12 cellular contexts compared by ENCODE assay signal in genomic region chr14:31926652-31927347, GRCh38.
DNase-seq lines count a peak whose midpoint lies in the region; ATAC-seq and TF ChIP-seq lines count a peak whose summit lies in the region.
"Had no signal": no experiment of that assay in that cellular context is flagged by ENCODE, and none has a peak within 500 bp of the region (broad histone marks: within the 10 kb centered on the region; RNA-seq: fewer than 3 reads in every experiment).

No MANE protein-coding gene starts in this region.

- H3K4me3 ChIP-seq in AG04450 (ENCODE audit: low read depth, low read length), result no peak overlapping the region
- H3K4me3 ChIP-seq in brain microvascular endothelial cell (ENCODE audit: low read depth, low read length), result no peak overlapping the region
- no peak overlapping the region for H3K4me3 ChIP-seq in right atrium auricular region
- H3K4me3 ChIP-seq in parathyroid adenoma (ENCODE audit: low read depth, low read length), result no peak overlapping the region

- TF ChIP-seq CTCF in AG04450 (IDR thresholded peaks at IDR 0.05; ENCODE audit: low read depth, low read length) (no peak), brain microvascular endothelial cell (IDR thresholded peaks at IDR 0.05; ENCODE audit: low read depth, low read length, missing control alignments) (no peak), right atrium auricular region (IDR thresholded peaks at IDR 0.05) (no peak), parathyroid adenoma (IDR thresholded peaks at IDR 0.05) (no peak)

- DNase-seq in AG04450 (ENCODE audit: low read depth, low spot score) (no peak), brain microvascular endothelial cell (no peak), right atrium auricular region (ENCODE audit: low spot score) (no peak), T-helper 17 cell (no peak), DMS 273 treated with DMSO at 0.1 percent for 48 hours (lab: John Stamatoyannopoulos, UW) (no peak)
- DNase-seq: activated B cell treated with CpG ODN at 0.5 μM for 24 hours; NCI-H1436 treated with DMSO at 0.1 percent for 48 hours; stimulated activated CD4-positive, alpha-beta T cell treated with anti-CD3 and anti-CD28 coated beads, Interleukin-4, amount 100 ng/mL, for 1 hour had no signal

- H3K9me3 ChIP-seq in AG04450 (ENCODE audit: control insufficient read depth, insufficient read depth, low read length) (no peaks in the 10 kb centered on the region), right atrium auricular region (no peaks in the 10 kb centered on the region), parathyroid adenoma (ENCODE audit: control insufficient read depth, low read length) (no peaks in the 10 kb centered on the region), T-helper 17 cell (ENCODE audit: control insufficient read depth, low read length, poor library complexity, severe bottlenecking) (no peaks in the 10 kb centered on the region)

- no peak overlapping the region for H3K4me3 Mint-ChIP-seq in T-helper 17 cell
- H3K4me3 Mint-ChIP-seq: activated B cell treated with CpG ODN at 0.5 μM for 24 hours; activated naive CD4-positive, alpha-beta T cell treated with anti-CD3 and anti-CD28 coated beads, Interleukin-2, amount 50 U/mL, for 24 hours had no signal

- H3K36me3 ChIP-seq in brain microvascular endothelial cell (replicated peaks) (no peaks in the 10 kb centered on the region), right atrium auricular region (no peaks in the 10 kb centered on the region), parathyroid adenoma (ENCODE audit: control insufficient read depth, insufficient read depth, low read length) (no peaks in the 10 kb centered on the region)

- H3K79me2 ChIP-seq in parathyroid adenoma, result no peaks in the 10 kb centered on the region

- H3K27me3 ChIP-seq in AG04450 (ENCODE audit: control insufficient read depth, insufficient read depth, low read length) (no peaks in the 10 kb centered on the region), brain microvascular endothelial cell (replicated peaks) (no peaks in the 10 kb centered on the region), right atrium auricular region (no peaks in the 10 kb centered on the region), parathyroid adenoma (ENCODE audit: control insufficient read depth, insufficient read depth, low read length) (no peaks in the 10 kb centered on the region)

- H3K27me3 Mint-ChIP-seq in T-helper 17 cell, result no peaks in the 10 kb centered on the region
- H3K27me3 Mint-ChIP-seq: activated B cell treated with CpG ODN at 0.5 μM for 24 hours; activated naive CD4-positive, alpha-beta T cell treated with anti-CD3 and anti-CD28 coated beads, Interleukin-2, amount 50 U/mL, for 24 hours had no signal

- H3K4me1 Mint-ChIP-seq in T-helper 17 cell, result peaks cover 15% of the 10 kb centered on the region
- H3K4me1 Mint-ChIP-seq: activated B cell treated with CpG ODN at 0.5 μM for 24 hours had no signal

- POLR2A ChIA-PET in AG04450 (lab: Yijun Ruan, JAX), result interaction anchor here (0.7 to 2.0 kb wide), 5 partner anchors 11 to 207 kb away, joined by 3 to 5 read pairs (median 4); partner anchors contain the start of gene ARHGAP5

- peak overlapping the region; percentile 20 for H3K4me2 ChIP-seq in parathyroid adenoma (ENCODE audit: low read length)

- peaks cover 2% of the 10 kb centered on the region for H3K36me3 Mint-ChIP-seq in T-helper 17 cell (ENCODE audit: low read depth)
- H3K36me3 Mint-ChIP-seq: activated naive CD4-positive, alpha-beta T cell treated with anti-CD3 and anti-CD28 coated beads, Interleukin-2, amount 50 U/mL, for 24 hours had no signal

- H3K4me1 ChIP-seq in right atrium auricular region (peaks cover 0 to 23% of the 10 kb centered on the region in 2 donors), parathyroid adenoma (peaks cover 18% of the 10 kb centered on the region)

- peak overlapping the region; percentile 67 for H2AFZ ChIP-seq in parathyroid adenoma

- H3K27ac Mint-ChIP-seq in T-helper 17 cell, result no peak overlapping the region
- H3K27ac Mint-ChIP-seq: activated B cell treated with CpG ODN at 0.5 μM for 24 hours had no signal

- CTCF ChIA-PET in AG04450 (lab: Charles Lee), result interaction anchor here (0.6 to 4.1 kb wide), 12 partner anchors 9 to 543 kb away, joined by 3 to 31 read pairs (median 3); no protein-coding TSS in a partner anchor

- no peak overlapping the region for H3K9ac ChIP-seq in parathyroid adenoma

- peak overlapping the region; percentile 83 for H3K27ac ChIP-seq in AG04450 (ENCODE audit: low read depth, low read length)
- H3K27ac ChIP-seq in brain microvascular endothelial cell, result peak overlapping the region; percentile 73
- H3K27ac ChIP-seq in right atrium auricular region, result peak overlapping the region; percentile 65 to 80
- peak overlapping the region; percentile 47 for H3K27ac ChIP-seq in parathyroid adenoma

- ATAC-seq in HG03520 (IDR thresholded peaks at IDR 0.05; ENCODE audit: unreplicated experiment) (no peak), T-helper 17 cell (no peak), GM19463 (IDR thresholded peaks at IDR 0.05; ENCODE audit: unreplicated experiment) (no peak)

- in situ Hi-C loops in brain microvascular endothelial cell (cut with HindIII; ENCODE audit: low pct_ligation_motif_present, low sequenced_read_pairs), result no loop called here
